In the genomic region with DNA sequence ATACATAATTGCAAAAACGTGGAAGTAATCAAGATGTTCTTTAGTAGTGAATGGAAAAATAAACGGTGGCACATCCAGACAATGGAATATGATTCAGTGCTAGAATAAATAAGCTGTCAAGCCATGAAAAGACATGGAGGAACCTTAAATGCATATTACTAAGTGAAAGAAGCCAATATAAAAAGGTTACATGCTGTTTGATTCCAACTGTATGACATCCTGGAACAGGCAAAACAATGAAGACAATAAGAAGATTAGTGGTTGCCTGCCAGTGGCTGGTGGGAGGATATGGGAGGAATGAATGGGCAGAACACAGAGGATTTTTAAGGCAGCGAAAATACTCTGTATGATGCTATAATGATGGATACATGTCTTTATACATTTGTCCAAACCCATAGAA, we compare ENCODE assay signal across 15 cellular contexts.
DNase-seq lines count a peak whose midpoint lies in the region; ATAC-seq and TF ChIP-seq lines count a peak whose summit lies in the region.
"Had no signal": no experiment of that assay in that cellular context is flagged by ENCODE, and none has a peak within 500 bp of the region (broad histone marks: within the 10 kb centered on the region; RNA-seq: fewer than 3 reads in every experiment).

No MANE protein-coding gene starts in this region.

- no peak overlapping the region for H3K4me3 ChIP-seq in A673 (ENCODE audit: low read depth, low read length, poor library complexity, severe bottlenecking)
- H3K4me3 ChIP-seq: A549, BLaER1, GM12878, GM23248 had no signal

- no peaks in the 10 kb centered on the region for H3K4me1 ChIP-seq in A673 (ENCODE audit: insufficient read depth, low read length, poor library complexity, severe bottlenecking)
- H3K4me1 ChIP-seq: A549, BLaER1 had no signal

- no peak for TF ChIP-seq CTCF in A673 (conservative IDR thresholded peaks at IDR 0.05; ENCODE audit: low read depth, low read length)

- H3K36me3 ChIP-seq in A673 (ENCODE audit: insufficient read depth, low read length, poor library complexity, severe bottlenecking): no peaks in the 10 kb centered on the region
- H3K36me3 ChIP-seq: BLaER1 had no signal

- no TSS peak for BruUV-seq in A673 (replicated peaks; lab: Mats Ljungman, UMichigan)

- ATAC-seq in GM18909 (IDR thresholded peaks at IDR 0.05; ENCODE audit: poor library complexity, unreplicated experiment): no peak
- ATAC-seq: A549, GM12878 had no signal

- POLR2A ChIA-PET in A673 (lab: Charles Lee; ENCODE audit: low non-redundant PET): no interaction called here

- intact Hi-C loops in A673 (cut with micrococcal nuclease; ENCODE audit: unreplicated experiment): no loop called here

- CTCF ChIA-PET in A673 (lab: Charles Lee): no interaction called here

- DNase-seq in A673 (ENCODE audit: low spot score): peak; percentile 45
- peak; percentile 43 for DNase-seq in COR-L47 (lab: John Stamatoyannopoulos, UW)
- peak; percentile 7 for DNase-seq in dermis blood vessel endothelial cell
- DNase-seq in lung microvascular endothelial cell (ENCODE audit: low read depth in 2 of 2): peak; percentile 3
- no peak for DNase-seq in stimulated activated CD4-positive, alpha-beta T cell treated with anti-CD3 and anti-CD28 coated beads, Interleukin-12 subunit alpha, Interleukin-12 subunit beta, amount 100 ng/mL, for 4 hours
- DNase-seq in Ammon's horn (ENCODE audit: low spot score): no peak
- DNase-seq: Calu3; CD8-positive, alpha-beta memory T cell; DMS 273 treated with DMSO at 0.1 percent for 48 hours; GM23248 had no signal

- H3K27ac ChIP-seq in A673 (ENCODE audit: low read depth, low read length, poor library complexity, severe bottlenecking): no peak overlapping the region
- H3K27ac ChIP-seq: A549, BLaER1, GM23248, HL-60 had no signal

- H3K27me3 ChIP-seq in A673 (replicated peaks; ENCODE audit: insufficient read depth, low read depth, low read length, poor library complexity): no peaks in the 10 kb centered on the region
- H3K27me3 ChIP-seq: BLaER1 had no signal

- H3K9me3 ChIP-seq in A673 (ENCODE audit: low read depth, low read length, poor library complexity, severe bottlenecking): no peaks in the 10 kb centered on the region
- H3K9me3 ChIP-seq: A549, BLaER1 had no signal

Comparison
In these comparisons a context has a peak if more than half of its experiments do, and no peak if none do; other contexts are left out.
1. DNase-seq: peak in A673 (single experiment), COR-L47 (single experiment), dermis blood vessel endothelial cell (single experiment) and lung microvascular endothelial cell (2 of 2); none in stimulated activated CD4-positive, alpha-beta T cell treated with anti-CD3 and anti-CD28 coated beads, Interleukin-12 subunit alpha, Interleukin-12 subunit beta, amount 100 ng/mL, for 4 hours (single experiment) and Ammon's horn (single experiment).